In the genomic region with DNA sequence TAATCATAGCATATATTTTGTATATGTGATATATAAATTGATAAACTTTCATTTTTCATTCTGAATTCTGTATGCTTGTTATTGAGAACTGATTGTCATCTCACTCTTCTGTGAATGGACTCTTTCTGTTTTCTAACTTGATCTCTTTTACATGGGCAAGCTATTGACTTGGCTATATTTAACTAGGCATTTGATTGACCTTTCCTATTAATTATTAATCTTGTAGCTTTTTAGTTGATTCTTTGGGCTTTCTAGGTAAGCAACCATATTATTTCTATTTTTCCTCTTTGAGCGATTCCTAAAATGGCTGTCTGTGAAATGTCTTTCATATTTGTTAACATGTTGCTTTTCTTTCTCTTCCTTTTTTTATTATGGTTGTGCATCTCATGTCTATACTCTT, we compare ENCODE assay signal across 12 cellular contexts.
A peak's percentile ranks its signal among the peaks of the same experiment; 100 is the strongest.
DNase-seq lines count a peak whose midpoint lies in the region; ATAC-seq and TF ChIP-seq lines count a peak whose summit lies in the region.
"Had no signal": no experiment of that assay in that cellular context is flagged by ENCODE, and none has a peak within 500 bp of the region (broad histone marks: within the 10 kb centered on the region; RNA-seq: fewer than 3 reads in every experiment).

No MANE protein-coding gene starts in this region.

- peak overlapping the region; percentile 14; the same call in 1 of the 2 replicates for H3K27ac ChIP-seq in VCaP

- H3K27me3 Mint-ChIP-seq in Calu3 (ENCODE audit: unreplicated experiment) = no peaks in the 10 kb centered on the region
- H3K27me3 Mint-ChIP-seq: B cell; CD4-positive, alpha-beta T cell had no signal

- peaks cover 8% of the 10 kb centered on the region for H3K9me3 Mint-ChIP-seq in Calu3 (ENCODE audit: low read depth, unreplicated experiment)

- no peak overlapping the region for H3K4me3 Mint-ChIP-seq in Calu3 (ENCODE audit: low read depth, unreplicated experiment)
- H3K4me3 Mint-ChIP-seq: B cell; CD4-positive, alpha-beta T cell had no signal

- TF ChIP-seq CTCF in Calu3 (IDR thresholded peaks at IDR 0.05; ENCODE audit: unreplicated experiment) (no peak), VCaP (conservative IDR thresholded peaks at IDR 0.05) (no peak)

- DNase-seq in Calu3 = no peak
- DNase-seq in left lobe of liver (ENCODE audit: low spot score) = no peak
- peak; percentile 29 for DNase-seq in renal cortical epithelial cell (ENCODE audit: low read depth)
- no peak for DNase-seq in HuH-7 (ENCODE audit: low spot score)
- DNase-seq: C1 segment of cervical spinal cord; CD4-positive, alpha-beta T cell; DND-41; GDM1 had no signal

- ATAC-seq in left lobe of liver (peak; percentile 43), GM18909 (IDR thresholded peaks at IDR 0.05; ENCODE audit: poor library complexity, unreplicated experiment) (no peak), HG03442 (IDR thresholded peaks at IDR 0.05; ENCODE audit: unreplicated experiment) (no peak)

- intact Hi-C loops in Calu3 (cut with micrococcal nuclease; ENCODE audit: unreplicated experiment) = no loop called here

- no TSS peak for BruUV-seq in Calu3 (replicated peaks; lab: Mats Ljungman, UMichigan)

- peaks cover 57% of the 10 kb centered on the region for H3K4me1 Mint-ChIP-seq in Calu3 (ENCODE audit: low read depth, unreplicated experiment)

- CTCF ChIA-PET in Calu3 (lab: Charles Lee) = interaction anchor here (0.8 kb wide), 1 partner anchor 13 kb away, joined by 3 read pairs; no protein-coding TSS in a partner anchor

- peak overlapping the region; percentile 26 for H3K27ac Mint-ChIP-seq in Calu3 (ENCODE audit: unreplicated experiment)
- H3K27ac Mint-ChIP-seq: B cell; CD4-positive, alpha-beta T cell had no signal

- peaks cover 19% of the 10 kb centered on the region for H3K36me3 Mint-ChIP-seq in Calu3 (ENCODE audit: insufficient read depth, unreplicated experiment)
